ENCODE assay signal across 1 cellular context in the genomic region with DNA sequence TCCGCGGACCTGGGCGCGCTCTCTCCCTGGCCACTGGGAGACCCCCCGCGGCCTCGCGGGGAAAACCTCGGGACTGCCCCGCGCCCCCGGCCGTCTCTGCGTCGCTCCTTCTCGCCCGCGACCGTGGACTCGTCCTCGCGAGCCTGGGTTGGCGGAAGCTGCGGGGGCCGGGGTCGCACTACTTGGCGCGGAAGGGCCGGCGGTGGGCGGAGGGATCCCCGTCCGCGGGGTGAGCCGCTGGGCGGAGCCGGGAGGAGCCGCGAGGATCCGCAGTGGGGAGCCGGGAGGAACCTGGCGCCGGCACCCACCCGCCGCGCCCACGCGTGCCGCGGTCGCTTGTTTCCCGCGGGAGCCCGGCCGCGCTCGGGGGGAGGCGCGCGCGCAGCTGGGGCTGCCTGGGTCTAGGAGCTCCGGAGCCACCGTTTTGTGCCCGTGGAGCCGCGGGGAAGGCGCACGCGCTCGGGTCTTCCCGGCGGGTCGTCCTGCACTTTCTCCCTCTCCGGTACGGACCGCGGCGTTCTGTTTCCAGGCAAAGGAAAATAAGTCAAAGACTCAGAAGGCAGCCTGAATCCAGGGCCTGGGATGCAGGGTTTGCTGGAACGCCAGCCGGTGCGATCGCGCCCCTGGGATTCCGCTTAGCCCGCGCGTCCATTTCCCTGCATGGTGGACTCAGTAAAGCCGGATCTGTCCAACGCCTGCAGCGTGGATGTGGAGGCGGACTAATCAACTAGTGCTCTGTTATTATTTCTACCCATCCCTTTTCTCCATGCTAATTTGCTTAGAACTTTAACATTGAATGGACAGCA.
TF ChIP-seq lines count a peak whose summit lies in the region.

No MANE protein-coding gene starts in this region.

TF ChIP-seq in HepG2, 621 proteins besides CTCF, POLR2A, EP300 and RAD21 (continued from another document and continues in another):
- TF ChIP-seq, protein P1, sequence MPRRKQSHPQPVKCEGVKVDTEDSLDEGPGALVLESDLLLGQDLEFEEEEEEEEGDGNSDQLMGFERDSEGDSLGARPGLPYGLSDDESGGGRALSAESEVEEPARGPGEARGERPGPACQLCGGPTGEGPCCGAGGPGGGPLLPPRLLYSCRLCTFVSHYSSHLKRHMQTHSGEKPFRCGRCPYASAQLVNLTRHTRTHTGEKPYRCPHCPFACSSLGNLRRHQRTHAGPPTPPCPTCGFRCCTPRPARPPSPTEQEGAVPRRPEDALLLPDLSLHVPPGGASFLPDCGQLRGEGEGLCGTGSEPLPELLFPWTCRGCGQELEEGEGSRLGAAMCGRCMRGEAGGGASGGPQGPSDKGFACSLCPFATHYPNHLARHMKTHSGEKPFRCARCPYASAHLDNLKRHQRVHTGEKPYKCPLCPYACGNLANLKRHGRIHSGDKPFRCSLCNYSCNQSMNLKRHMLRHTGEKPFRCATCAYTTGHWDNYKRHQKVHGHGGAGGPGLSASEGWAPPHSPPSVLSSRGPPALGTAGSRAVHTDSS (CRISPR knock-in tag; conservative IDR thresholded peaks at IDR 0.05), result peak; percentile 53; the same call in 1 of the 2 replicates
- TF ChIP-seq AGO2 (optimal IDR thresholded peaks at IDR 0.05; ENCODE audit: low read depth, low read length) (peak; percentile 88), PRMT3 (CRISPR knock-in tag; IDR thresholded peaks at IDR 0.05; ENCODE audit: borderline replicate concordance, low read depth) (no peak), ZBTB21 (CRISPR knock-in tag; IDR thresholded peaks at IDR 0.05) (no peak), ZFP90 (CRISPR knock-in tag; IDR thresholded peaks at IDR 0.05; ENCODE audit: borderline replicate concordance) (peak; percentile 77; the same call in 1 of the 2 replicates), TBX3 (IDR thresholded peaks at IDR 0.05; ENCODE audit: borderline replicate concordance) (no peak), ZNF264 (CRISPR knock-in tag; IDR thresholded peaks at IDR 0.05) (peak; percentile 48; the same call in 1 of the 2 replicates), SALL1 (CRISPR knock-in tag; IDR thresholded peaks at IDR 0.05) (peak; percentile 41), ZNF564 (CRISPR knock-in tag; IDR thresholded peaks at IDR 0.05) (no peak), KDM6A (CRISPR knock-in tag; IDR thresholded peaks at IDR 0.05; ENCODE audit: low read depth) (0 out of 2 replicates have a peak, but pooled peaks have one; percentile 3), ZNF616 (CRISPR knock-in tag; IDR thresholded peaks at IDR 0.05; ENCODE audit: low read depth) (0 out of 2 replicates have a peak, but pooled peaks have one; percentile 68), ZNF549 (CRISPR knock-in tag; IDR thresholded peaks at IDR 0.05) (0 out of 2 replicates have a peak, but pooled peaks have one; percentile 43), DNMT3B (CRISPR knock-in tag; conservative IDR thresholded peaks at IDR 0.05) (no peak), GABPB1 (CRISPR knock-in tag; IDR thresholded peaks at IDR 0.05) (peak; percentile 82; the same call in 1 of the 2 replicates), TCF7 (IDR thresholded peaks at IDR 0.05; ENCODE audit: low read depth) (no peak), SP1 (IDR thresholded peaks at IDR 0.05) (no peak), SP1 (CRISPR knock-in tag; IDR thresholded peaks at IDR 0.05) (peak; percentile 85), MED8 (CRISPR knock-in tag; IDR thresholded peaks at IDR 0.05; ENCODE audit: insufficient replicate concordance) (peak; percentile 64), PCBP1 (IDR thresholded peaks at IDR 0.05; ENCODE audit: borderline replicate concordance, low read depth, low read length) (peak; percentile 96; the same call in 1 of the 2 replicates), REL (CRISPR knock-in tag; conservative IDR thresholded peaks at IDR 0.05) (peak; percentile 32; the same call in 1 of the 2 replicates), NR2C2 (CRISPR knock-in tag; IDR thresholded peaks at IDR 0.05; ENCODE audit: borderline replicate concordance) (peak; percentile 78), ARNTL (CRISPR knock-in tag; IDR thresholded peaks at IDR 0.05) (0 out of 2 replicates have a peak, but pooled peaks have one; percentile 27), ZNF891 (CRISPR knock-in tag; IDR thresholded peaks at IDR 0.05) (0 out of 2 replicates have a peak, but pooled peaks have one; percentile 24), YEATS2 (CRISPR knock-in tag; IDR thresholded peaks at IDR 0.05; ENCODE audit: borderline replicate concordance) (no peak), U2AF2 (IDR thresholded peaks at IDR 0.05; ENCODE audit: low read depth, low read length) (0 out of 2 replicates have a peak, but pooled peaks have one; percentile 58), ZNF792 (CRISPR knock-in tag; IDR thresholded peaks at IDR 0.05) (no peak), ZMAT3 (CRISPR knock-in tag; conservative IDR thresholded peaks at IDR 0.05) (0 out of 2 replicates have a peak, but pooled peaks have one; percentile 32)
- TF ChIP-seq, protein P2, sequence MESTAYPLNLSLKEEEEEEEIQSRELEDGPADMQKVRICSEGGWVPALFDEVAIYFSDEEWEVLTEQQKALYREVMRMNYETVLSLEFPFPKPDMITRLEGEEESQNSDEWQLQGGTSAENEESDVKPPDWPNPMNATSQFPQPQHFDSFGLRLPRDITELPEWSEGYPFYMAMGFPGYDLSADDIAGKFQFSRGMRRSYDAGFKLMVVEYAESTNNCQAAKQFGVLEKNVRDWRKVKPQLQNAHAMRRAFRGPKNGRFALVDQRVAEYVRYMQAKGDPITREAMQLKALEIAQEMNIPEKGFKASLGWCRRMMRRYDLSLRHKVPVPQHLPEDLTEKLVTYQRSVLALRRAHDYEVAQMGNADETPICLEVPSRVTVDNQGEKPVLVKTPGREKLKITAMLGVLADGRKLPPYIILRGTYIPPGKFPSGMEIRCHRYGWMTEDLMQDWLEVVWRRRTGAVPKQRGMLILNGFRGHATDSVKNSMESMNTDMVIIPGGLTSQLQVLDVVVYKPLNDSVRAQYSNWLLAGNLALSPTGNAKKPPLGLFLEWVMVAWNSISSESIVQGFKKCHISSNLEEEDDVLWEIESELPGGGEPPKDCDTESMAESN (CRISPR knock-in tag; conservative IDR thresholded peaks at IDR 0.05), result peak; percentile 25
- TF ChIP-seq, protein P3, sequence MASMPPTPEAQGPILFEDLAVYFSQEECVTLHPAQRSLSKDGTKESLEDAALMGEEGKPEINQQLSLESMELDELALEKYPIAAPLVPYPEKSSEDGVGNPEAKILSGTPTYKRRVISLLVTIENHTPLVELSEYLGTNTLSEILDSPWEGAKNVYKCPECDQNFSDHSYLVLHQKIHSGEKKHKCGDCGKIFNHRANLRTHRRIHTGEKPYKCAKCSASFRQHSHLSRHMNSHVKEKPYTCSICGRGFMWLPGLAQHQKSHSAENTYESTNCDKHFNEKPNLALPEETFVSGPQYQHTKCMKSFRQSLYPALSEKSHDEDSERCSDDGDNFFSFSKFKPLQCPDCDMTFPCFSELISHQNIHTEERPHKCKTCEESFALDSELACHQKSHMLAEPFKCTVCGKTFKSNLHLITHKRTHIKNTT (CRISPR knock-in tag; IDR thresholded peaks at IDR 0.05), result no peak
- TF ChIP-seq, protein P4, sequence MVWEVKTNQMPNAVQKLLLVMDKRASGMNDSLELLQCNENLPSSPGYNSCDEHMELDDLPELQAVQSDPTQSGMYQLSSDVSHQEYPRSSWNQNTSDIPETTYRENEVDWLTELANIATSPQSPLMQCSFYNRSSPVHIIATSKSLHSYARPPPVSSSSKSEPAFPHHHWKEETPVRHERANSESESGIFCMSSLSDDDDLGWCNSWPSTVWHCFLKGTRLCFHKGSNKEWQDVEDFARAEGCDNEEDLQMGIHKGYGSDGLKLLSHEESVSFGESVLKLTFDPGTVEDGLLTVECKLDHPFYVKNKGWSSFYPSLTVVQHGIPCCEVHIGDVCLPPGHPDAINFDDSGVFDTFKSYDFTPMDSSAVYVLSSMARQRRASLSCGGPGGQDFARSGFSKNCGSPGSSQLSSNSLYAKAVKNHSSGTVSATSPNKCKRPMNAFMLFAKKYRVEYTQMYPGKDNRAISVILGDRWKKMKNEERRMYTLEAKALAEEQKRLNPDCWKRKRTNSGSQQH (CRISPR knock-in tag; IDR thresholded peaks at IDR 0.05; ENCODE audit: low read depth), result 0 out of 2 replicates have a peak, but pooled peaks have one; percentile 19
- TF ChIP-seq, protein P5, sequence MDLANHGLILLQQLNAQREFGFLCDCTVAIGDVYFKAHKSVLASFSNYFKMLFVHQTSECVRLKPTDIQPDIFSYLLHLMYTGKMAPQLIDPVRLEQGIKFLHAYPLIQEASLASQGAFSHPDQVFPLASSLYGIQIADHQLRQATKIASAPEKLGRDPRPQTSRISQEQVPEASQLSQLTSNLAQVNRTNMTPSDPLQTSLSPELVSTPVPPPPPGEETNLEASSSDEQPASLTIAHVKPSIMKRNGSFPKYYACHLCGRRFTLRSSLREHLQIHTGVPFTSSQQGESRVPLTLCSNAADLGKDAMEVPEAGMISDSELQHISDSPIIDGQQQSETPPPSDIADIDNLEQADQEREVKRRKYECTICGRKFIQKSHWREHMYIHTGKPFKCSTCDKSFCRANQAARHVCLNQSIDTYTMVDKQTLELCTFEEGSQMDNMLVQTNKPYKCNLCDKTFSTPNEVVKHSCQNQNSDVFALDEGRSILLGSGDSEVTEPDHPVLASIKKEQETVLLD (CRISPR knock-in tag; IDR thresholded peaks at IDR 0.05; ENCODE audit: low read depth), result peak; percentile 82; the same call in 1 of the 2 replicates
- TF ChIP-seq, protein P6, sequence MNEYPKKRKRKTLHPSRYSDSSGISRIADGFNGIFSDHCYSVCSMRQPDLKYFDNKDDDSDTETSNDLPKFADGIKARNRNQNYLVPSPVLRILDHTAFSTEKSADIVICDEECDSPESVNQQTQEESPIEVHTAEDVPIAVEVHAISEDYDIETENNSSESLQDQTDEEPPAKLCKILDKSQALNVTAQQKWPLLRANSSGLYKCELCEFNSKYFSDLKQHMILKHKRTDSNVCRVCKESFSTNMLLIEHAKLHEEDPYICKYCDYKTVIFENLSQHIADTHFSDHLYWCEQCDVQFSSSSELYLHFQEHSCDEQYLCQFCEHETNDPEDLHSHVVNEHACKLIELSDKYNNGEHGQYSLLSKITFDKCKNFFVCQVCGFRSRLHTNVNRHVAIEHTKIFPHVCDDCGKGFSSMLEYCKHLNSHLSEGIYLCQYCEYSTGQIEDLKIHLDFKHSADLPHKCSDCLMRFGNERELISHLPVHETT (CRISPR knock-in tag; conservative IDR thresholded peaks at IDR 0.05), result peak; percentile 86; the same call in 1 of the 2 replicates
- TF ChIP-seq, protein P7, sequence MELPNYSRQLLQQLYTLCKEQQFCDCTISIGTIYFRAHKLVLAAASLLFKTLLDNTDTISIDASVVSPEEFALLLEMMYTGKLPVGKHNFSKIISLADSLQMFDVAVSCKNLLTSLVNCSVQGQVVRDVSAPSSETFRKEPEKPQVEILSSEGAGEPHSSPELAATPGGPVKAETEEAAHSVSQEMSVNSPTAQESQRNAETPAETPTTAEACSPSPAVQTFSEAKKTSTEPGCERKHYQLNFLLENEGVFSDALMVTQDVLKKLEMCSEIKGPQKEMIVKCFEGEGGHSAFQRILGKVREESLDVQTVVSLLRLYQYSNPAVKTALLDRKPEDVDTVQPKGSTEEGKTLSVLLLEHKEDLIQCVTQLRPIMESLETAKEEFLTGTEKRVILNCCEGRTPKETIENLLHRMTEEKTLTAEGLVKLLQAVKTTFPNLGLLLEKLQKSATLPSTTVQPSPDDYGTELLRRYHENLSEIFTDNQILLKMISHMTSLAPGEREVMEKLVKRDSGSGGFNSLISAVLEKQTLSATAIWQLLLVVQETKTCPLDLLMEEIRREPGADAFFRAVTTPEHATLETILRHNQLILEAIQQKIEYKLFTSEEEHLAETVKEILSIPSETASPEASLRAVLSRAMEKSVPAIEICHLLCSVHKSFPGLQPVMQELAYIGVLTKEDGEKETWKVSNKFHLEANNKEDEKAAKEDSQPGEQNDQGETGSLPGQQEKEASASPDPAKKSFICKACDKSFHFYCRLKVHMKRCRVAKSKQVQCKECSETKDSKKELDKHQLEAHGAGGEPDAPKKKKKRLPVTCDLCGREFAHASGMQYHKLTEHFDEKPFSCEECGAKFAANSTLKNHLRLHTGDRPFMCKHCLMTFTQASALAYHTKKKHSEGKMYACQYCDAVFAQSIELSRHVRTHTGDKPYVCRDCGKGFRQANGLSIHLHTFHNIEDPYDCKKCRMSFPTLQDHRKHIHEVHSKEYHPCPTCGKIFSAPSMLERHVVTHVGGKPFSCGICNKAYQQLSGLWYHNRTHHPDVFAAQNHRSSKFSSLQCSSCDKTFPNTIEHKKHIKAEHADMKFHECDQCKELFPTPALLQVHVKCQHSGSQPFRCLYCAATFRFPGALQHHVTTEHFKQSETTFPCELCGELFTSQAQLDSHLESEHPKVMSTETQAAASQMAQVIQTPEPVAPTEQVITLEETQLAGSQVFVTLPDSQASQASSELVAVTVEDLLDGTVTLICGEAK (IDR thresholded peaks at IDR 0.05), result no peak
- TF ChIP-seq, protein P7 (CRISPR knock-in tag; IDR thresholded peaks at IDR 0.05), result peak; percentile 47; the same call in 1 of the 2 replicates
